ENCODE assay signal across 1 cellular context in the genomic region with DNA sequence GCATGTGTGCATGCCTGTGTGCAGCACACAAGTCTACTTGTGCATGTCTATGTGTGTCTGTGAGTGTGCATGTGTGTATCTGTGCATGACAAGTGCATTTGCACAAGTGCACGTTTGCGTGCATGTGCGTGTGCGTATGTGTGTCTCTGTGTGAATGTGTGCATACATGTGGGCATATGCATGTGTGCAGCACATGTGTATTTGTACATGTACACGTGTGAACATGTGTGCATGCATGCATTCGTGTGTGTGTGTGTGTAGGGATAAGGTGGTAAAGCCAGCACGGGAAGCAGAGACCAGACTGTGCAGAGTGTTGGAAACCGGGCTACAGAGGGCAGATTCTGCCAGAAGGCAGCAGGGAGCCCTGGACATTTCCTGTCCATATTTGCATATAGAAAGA.
TF ChIP-seq lines count a peak whose summit lies in the region.

No MANE protein-coding gene starts in this region.

TF ChIP-seq in GM23338, 12 proteins besides CTCF, POLR2A, EP300 and RAD21 (continued from another document):
- TF ChIP-seq ZNF462 (CRISPR knock-in tag; IDR thresholded peaks at IDR 0.05) (no peak), JUNB (IDR thresholded peaks at IDR 0.05; ENCODE audit: unreplicated experiment) (no peak), EZH2phosphoT487 (IDR thresholded peaks at IDR 0.05; ENCODE audit: unreplicated experiment) (no peak), ETS1 (IDR thresholded peaks at IDR 0.05) (no peak), CREB1 (CRISPR knock-in tag; IDR thresholded peaks at IDR 0.05; ENCODE audit: low read depth) (no peak), NANOG (IDR thresholded peaks at IDR 0.05; ENCODE audit: borderline replicate concordance) (no peak)
